In the genomic region with DNA sequence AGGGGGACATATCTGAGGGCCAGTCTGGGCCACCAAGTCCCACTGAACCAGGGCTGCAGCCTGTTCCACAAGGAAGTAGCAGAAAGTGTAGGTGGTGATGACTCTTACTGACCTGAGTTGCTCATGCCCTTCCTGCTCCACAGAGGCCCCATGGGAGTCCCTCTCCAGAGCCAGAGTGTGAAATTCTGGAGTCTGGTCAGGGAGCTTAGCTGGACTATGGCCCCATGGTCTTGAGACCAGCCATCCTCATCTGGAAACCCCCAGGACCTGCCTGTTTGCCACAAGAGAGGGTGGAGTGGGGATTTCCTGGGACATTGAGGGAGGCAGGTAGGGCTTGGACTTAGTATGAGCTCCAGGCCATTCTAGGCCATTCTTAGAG, we compare ENCODE assay signal across 8 cellular contexts. TPM values are rescaled to one million over a fixed set of nuclear protein-coding genes. Genes with fewer than 3 reads are reported as not detected.
DNase-seq lines count a peak whose midpoint lies in the region; ATAC-seq, FAIRE-seq and TF ChIP-seq lines count a peak whose summit lies in the region.
"Had no signal": no experiment of that assay in that cellular context is flagged by ENCODE, and none has a peak within 500 bp of the region (broad histone marks: within the 10 kb centered on the region; RNA-seq: fewer than 3 reads in every experiment).

No MANE protein-coding gene starts in this region.

- peak overlapping the region; percentile 97 for H3K4me2 ChIP-seq in keratinocyte (ENCODE audit: control insufficient read depth, extremely low read depth, insufficient read depth, low read depth, low read length)

- H3K36me3 ChIP-seq in Peyer's patch (peaks cover 0 to 18% (median 0%) of the 10 kb centered on the region in 3 donors), keratinocyte (ENCODE audit: control insufficient read depth in 2 of 2, extremely low read depth in 1 of 2, insufficient read depth in 2 of 2, low read length in 2 of 2) (peaks cover 13 to 29% of the 10 kb centered on the region in 2 experiments)
- H3K36me3 ChIP-seq: esophagus muscularis mucosa had no signal

- H4K20me1 ChIP-seq in keratinocyte (ENCODE audit: control insufficient read depth, extremely low read depth, insufficient read depth, low read length): peaks cover 21% of the 10 kb centered on the region

- TF ChIP-seq CTCF in Peyer's patch (IDR thresholded peaks at IDR 0.05) (no peak), keratinocyte (optimal IDR thresholded peaks at IDR 0.05 in 1 of 3, IDR thresholded peaks at IDR 0.05 in 1 of 3, conservative IDR thresholded peaks at IDR 0.05 in 1 of 3; ENCODE audit: extremely low read depth in 1 of 3, insufficient read depth in 2 of 3, low read length in 3 of 3) (no peak), type B pancreatic cell (conservative IDR thresholded peaks at IDR 0.05) (no peak), coronary artery (IDR thresholded peaks at IDR 0.05) (no peak)

- peaks cover 4% of the 10 kb centered on the region for H3K9me1 ChIP-seq in keratinocyte (ENCODE audit: control insufficient read depth, extremely low read depth, insufficient read depth, low read length)

- H3K27ac ChIP-seq in Peyer's patch: peak overlapping the region; percentile 62 to 94 (median 88)
- peak overlapping the region; percentile 92 for H3K27ac ChIP-seq in keratinocyte (ENCODE audit: control insufficient read depth, insufficient read depth, low read length)
- peak overlapping the region in 1 of 2 donors; percentile 60 for H3K27ac ChIP-seq in coronary artery
- H3K27ac ChIP-seq: esophagus muscularis mucosa had no signal

- H3K9ac ChIP-seq in keratinocyte (ENCODE audit: control insufficient read depth, extremely low read depth, insufficient read depth, low read length): peak overlapping the region; percentile 85

- intact Hi-C loops in head of caudate nucleus (cut with DNase I): no loop called here

- DNase-seq in Peyer's patch: peak in 1 of 3 donors; percentile 51
- DNase-seq in keratinocyte (ENCODE audit: low read depth, low spot score): no peak
- DNase-seq in type B pancreatic cell (ENCODE audit: extremely low spot score, unreplicated experiment): no peak
- no peak for DNase-seq in head of caudate nucleus
- no peak for DNase-seq in NCI-H524 (lab: John Stamatoyannopoulos, UW)
- no peak for DNase-seq in coronary artery (ENCODE audit: low spot score)

- H3K36me3 Mint-ChIP-seq in type B pancreatic cell: peaks cover 11% of the 10 kb centered on the region

- H3K4me3 Mint-ChIP-seq in type B pancreatic cell: peak overlapping the region; percentile 98

- peak in 1 of 2 donors; percentile 39 for TF ChIP-seq POLR2A in Peyer's patch (IDR thresholded peaks at IDR 0.05)

- ATAC-seq in GM21786 (IDR thresholded peaks at IDR 0.05; ENCODE audit: unreplicated experiment): peak; percentile 5

- H3K27me3 Mint-ChIP-seq in type B pancreatic cell: peaks cover 33% of the 10 kb centered on the region

- H3K9me3 Mint-ChIP-seq in type B pancreatic cell: no peaks in the 10 kb centered on the region

- H3K4me1 ChIP-seq in Peyer's patch: peaks cover 0 to 36% (median 14%) of the 10 kb centered on the region in 4 donors
- peaks cover 41% of the 10 kb centered on the region for H3K4me1 ChIP-seq in keratinocyte (ENCODE audit: control insufficient read depth, extremely low read depth, insufficient read depth, low read length)

- dilution Hi-C loops in keratinocyte (cut with MboI; ENCODE audit: extremely low pct_ligation_motif_present, low sequenced_read_pairs): no loop called here

- H3K4me3 ChIP-seq in Peyer's patch (peak overlapping the region in 2 of 4 donors; percentile 69 to 73), keratinocyte (ENCODE audit: control insufficient read depth in 2 of 3, extremely low read depth in 1 of 3, insufficient read depth in 2 of 3, low read depth in 1 of 3, low read length in 3 of 3) (peak overlapping the region; percentile 79 to 99 (median 95)), coronary artery (no peak overlapping the region)
- H3K4me3 ChIP-seq: esophagus muscularis mucosa had no signal

- H3K9me3 ChIP-seq in Peyer's patch (no peaks in the 10 kb centered on the region), keratinocyte (ENCODE audit: control insufficient read depth, low read depth, low read length) (no peaks in the 10 kb centered on the region)
- H3K9me3 ChIP-seq: esophagus muscularis mucosa had no signal

- H3K27ac Mint-ChIP-seq in type B pancreatic cell: peak overlapping the region; percentile 98

- peaks cover 12% of the 10 kb centered on the region for H3K4me1 Mint-ChIP-seq in type B pancreatic cell (ENCODE audit: unreplicated experiment)

- H3K79me2 ChIP-seq in keratinocyte (ENCODE audit: control insufficient read depth, insufficient read depth, low read length): peaks cover 68% of the 10 kb centered on the region

- no peak for FAIRE-seq in keratinocyte (lab: Jason Lieb, UNC)

- no peak overlapping the region for H2AFZ ChIP-seq in keratinocyte (ENCODE audit: control insufficient read depth, low read length)

- H3K27me3 ChIP-seq in Peyer's patch (no peaks in the 10 kb centered on the region), keratinocyte (ENCODE audit: control insufficient read depth, extremely low read depth, insufficient read depth, low read length) (no peaks in the 10 kb centered on the region)

RNA-seq across cellular contexts. Expression of gene SPINT1, which starts 3.0 kb away (rescaled TPM):
- 100 to 1,000 TPM; 103 to 991 (median 784) TPM for total RNA-seq in Peyer's patch
- polyA plus RNA-seq in keratinocyte: 30.1 to 146 TPM (median 40.9 TPM) in 3 replicates
- polyA plus RNA-seq in keratinocyte (2011; ENCODE audit: low read depth): 70.3 TPM
- 50.7 and 75.2 TPM in 2 replicates for polyA plus RNA-seq in keratinocyte (2011; cell fraction: cytosol; rRNA removed)
- 223 and 225 TPM in 2 replicates for polyA plus RNA-seq in keratinocyte (2011; cell fraction: nucleus; rRNA removed)
- polyA plus RNA-seq in keratinocyte (2012; ENCODE audit: low replicate concordance): 112 and 163 TPM in 2 replicates
- polyA minus RNA-seq in keratinocyte: 55.5 to 213 TPM (median 69.5 TPM) in 3 replicates
- polyA minus RNA-seq in keratinocyte (2011; cell fraction: cytosol; rRNA and poly(A)+ RNA removed): 91.3 TPM
- polyA minus RNA-seq in keratinocyte (2011; cell fraction: nucleus; rRNA and poly(A)+ RNA removed): 169 and 184 TPM in 2 replicates
- 156 and 401 TPM in 2 replicates for total RNA-seq in type B pancreatic cell (ENCODE audit: low replicate concordance)

RNA-seq across cellular contexts. Expression of gene PPP1R14D, which starts 18.3 kb away (rescaled TPM):
- total RNA-seq in Peyer's patch (100 to 1,000 TPM in 2 of 4 donors, 10 to 100 TPM in 2; 42.9 to 217 (median 148) TPM), type B pancreatic cell (ENCODE audit: low replicate concordance) (0.70 and 1.0 TPM in 2 replicates)
- polyA plus RNA-seq in keratinocyte: not detected in 3 replicates
- polyA plus RNA-seq in keratinocyte (2011; ENCODE audit: low read depth): not detected
- not detected in 2 replicates for polyA plus RNA-seq in keratinocyte (2011; cell fraction: cytosol; rRNA removed)
- polyA plus RNA-seq in keratinocyte (2011; cell fraction: nucleus; rRNA removed): not detected in 2 replicates
- polyA plus RNA-seq in keratinocyte (2012; ENCODE audit: low replicate concordance): not detected in 2 replicates
- polyA minus RNA-seq in keratinocyte: not detected in 3 replicates
- not detected for polyA minus RNA-seq in keratinocyte (2011; cell fraction: cytosol; rRNA and poly(A)+ RNA removed)
- polyA minus RNA-seq in keratinocyte (2011; cell fraction: nucleus; rRNA and poly(A)+ RNA removed): not detected in 2 replicates
- total RNA-seq: esophagus muscularis mucosa had no signal

RNA-seq across cellular contexts. Expression of gene RHOV, which starts 27.2 kb away (rescaled TPM):
- total RNA-seq in Peyer's patch: 1 to 10 TPM in 1 of 4 donors, under 1 TPM in 2, not detected in 1; 0.67 to 1.6 (median 0.88) TPM
- polyA plus RNA-seq in keratinocyte: 1.2 to 12.1 TPM (median 7.1 TPM) in 3 replicates
- polyA plus RNA-seq in keratinocyte (2011; ENCODE audit: low read depth): 15.0 TPM
- 3.3 and 7.6 TPM in 2 replicates for polyA plus RNA-seq in keratinocyte (2011; cell fraction: cytosol; rRNA removed)
- 28.3 and 31.0 TPM in 2 replicates for polyA plus RNA-seq in keratinocyte (2011; cell fraction: nucleus; rRNA removed)
- polyA plus RNA-seq in keratinocyte (2012; ENCODE audit: low replicate concordance): 1.2 and 28.5 TPM in 2 replicates
- polyA minus RNA-seq in keratinocyte: 0.89 to 4.5 TPM (median 3.4 TPM) in 3 replicates
- 5.8 TPM for polyA minus RNA-seq in keratinocyte (2011; cell fraction: cytosol; rRNA and poly(A)+ RNA removed)
- 12.0 and 15.2 TPM in 2 replicates for polyA minus RNA-seq in keratinocyte (2011; cell fraction: nucleus; rRNA and poly(A)+ RNA removed)
- total RNA-seq in type B pancreatic cell (ENCODE audit: low replicate concordance): 19.3 and 43.3 TPM in 2 replicates
- total RNA-seq: esophagus muscularis mucosa had no signal

RNA-seq across cellular contexts. Expression of gene DNAJC17, which starts 39.6 kb away (rescaled TPM):
- total RNA-seq in Peyer's patch: 10 to 100 TPM; 26.9 to 37.1 (median 32.9) TPM
- 27.0 to 55.9 TPM (median 35.3 TPM) in 3 replicates for polyA plus RNA-seq in keratinocyte
- 23.6 TPM for polyA plus RNA-seq in keratinocyte (2011; ENCODE audit: low read depth)
- 30.6 and 31.7 TPM in 2 replicates for polyA plus RNA-seq in keratinocyte (2011; cell fraction: cytosol; rRNA removed)
- polyA plus RNA-seq in keratinocyte (2011; cell fraction: nucleus; rRNA removed): 65.7 and 71.0 TPM in 2 replicates
- polyA plus RNA-seq in keratinocyte (2012; ENCODE audit: low replicate concordance): 23.2 and 38.5 TPM in 2 replicates
- polyA minus RNA-seq in keratinocyte: 10.5 to 21.2 TPM (median 19.7 TPM) in 3 replicates
- polyA minus RNA-seq in keratinocyte (2011; cell fraction: cytosol; rRNA and poly(A)+ RNA removed): 13.8 TPM
- polyA minus RNA-seq in keratinocyte (2011; cell fraction: nucleus; rRNA and poly(A)+ RNA removed): 8.0 and 8.5 TPM in 2 replicates
- total RNA-seq in type B pancreatic cell (ENCODE audit: low replicate concordance): 23.7 and 38.3 TPM in 2 replicates

RNA-seq across cellular contexts. Expression of gene ZFYVE19, which starts 39.9 kb away (rescaled TPM):
- total RNA-seq in Peyer's patch (100 to 1,000 TPM in 1 of 4 donors, 10 to 100 TPM in 3; 56.9 to 110 (median 79.9) TPM), type B pancreatic cell (ENCODE audit: low replicate concordance) (31.6 and 45.0 TPM in 2 replicates)
- polyA plus RNA-seq in keratinocyte: 19.0 to 26.2 TPM (median 24.5 TPM) in 3 replicates
- polyA plus RNA-seq in keratinocyte (2011; ENCODE audit: low read depth): 15.2 TPM
- polyA plus RNA-seq in keratinocyte (2011; cell fraction: cytosol; rRNA removed): 17.0 and 20.2 TPM in 2 replicates
- polyA plus RNA-seq in keratinocyte (2011; cell fraction: nucleus; rRNA removed): 57.4 and 64.0 TPM in 2 replicates
- polyA plus RNA-seq in keratinocyte (2012; ENCODE audit: low replicate concordance): 14.6 and 15.8 TPM in 2 replicates
- 16.5 to 25.4 TPM (median 21.4 TPM) in 3 replicates for polyA minus RNA-seq in keratinocyte
- polyA minus RNA-seq in keratinocyte (2011; cell fraction: cytosol; rRNA and poly(A)+ RNA removed): 17.8 TPM
- 8.5 and 9.8 TPM in 2 replicates for polyA minus RNA-seq in keratinocyte (2011; cell fraction: nucleus; rRNA and poly(A)+ RNA removed)

Comparison
In these comparisons a context has a peak if more than half of its experiments do, and no peak if none do; other contexts are left out.
1. RNA of gene PPP1R14D, which starts 18.3 kb away (total RNA-seq): 42.9 to 217 TPM in Peyer's patch; 0.70 to 1.0 TPM in type B pancreatic cell; every median in the first group is over 10 times any median in the second.